ENCODE assay signal across 25 cellular contexts in genomic region chr9:99044827-99045226, GRCh38.
"Had no signal": no experiment of that assay in that cellular context is flagged by ENCODE, and none has a peak within 500 bp of the region (broad histone marks: within the 10 kb centered on the region; RNA-seq: fewer than 3 reads in every experiment).

No MANE protein-coding gene starts in this region.

- DNase-seq: activated B cell treated with CpG ODN at 0.5 μM for 24 hours; activated CD4-positive, alpha-beta T cell treated with anti-CD3 and anti-CD28 coated beads for 36 hours; activated CD4-positive, alpha-beta T cell treated with anti-CD3 and anti-CD28 coated beads, Interleukin-2, amount 50 U/mL, for 4 hours; activated effector memory CD4-positive, alpha-beta T cell treated with Interleukin-2 at 50 U/mL for 16 hours; activated naive CD4-positive, alpha-beta T cell treated with anti-CD3 and anti-CD28 coated beads, Interleukin-2, amount 50 U/mL, for 16 hours; activated T-cell treated with anti-CD3 and anti-CD28 coated beads, Interleukin-2, amount 50 U/mL, for 48 hours; adrenal gland; cerebellar nuclear complex; cortex of kidney; foreskin keratinocyte; naive thymus-derived CD4-positive, alpha-beta T cell; retina; sigmoid colon; stimulated activated CD4-positive, alpha-beta T cell treated with anti-CD3 and anti-CD28 coated beads, Interleukin-2, amount 100 ng/mL, for 48 hours; stimulated activated CD8-positive, alpha-beta memory T cell treated with anti-CD3 and anti-CD28 coated beads, Interleukin-4, amount 100 ng/mL, for 48 hours; stimulated activated naive CD4-positive, alpha-beta T cell; T-cell; T1000; upper lobe of left lung had no signal

- ATAC-seq: activated CD4-positive, alpha-beta T cell treated with anti-CD3 and anti-CD28 coated beads for 36 hours; foreskin keratinocyte; left lobe of liver; naive thymus-derived CD4-positive, alpha-beta T cell; SK-N-SH treated with all-trans-retinoic acid at 6 μM for 48 hours; T-cell had no signal

- H3K4me3 ChIP-seq: adrenal gland, ascending aorta, lung, sigmoid colon, thoracic aorta, upper lobe of left lung had no signal

- H3K27ac Mint-ChIP-seq: activated B cell treated with CpG ODN at 0.5 μM for 24 hours; activated CD4-positive, alpha-beta T cell treated with anti-CD3 and anti-CD28 coated beads for 36 hours; progenitor cell of endocrine pancreas; T-cell had no signal

- H3K27me3 Mint-ChIP-seq: activated B cell treated with CpG ODN at 0.5 μM for 24 hours; activated CD4-positive, alpha-beta T cell treated with anti-CD3 and anti-CD28 coated beads for 36 hours; naive thymus-derived CD4-positive, alpha-beta T cell; progenitor cell of endocrine pancreas; T-cell had no signal

- H3K36me3 ChIP-seq: ascending aorta, thoracic aorta, upper lobe of left lung had no signal

- H3K9me3 ChIP-seq: adrenal gland, thoracic aorta, upper lobe of left lung had no signal

- H3K27me3 ChIP-seq: adrenal gland, ascending aorta, foreskin keratinocyte, sigmoid colon, upper lobe of left lung had no signal

- H3K27ac ChIP-seq: adrenal gland, ascending aorta, foreskin keratinocyte, thoracic aorta, upper lobe of left lung had no signal

- H3K4me3 Mint-ChIP-seq: activated B cell treated with CpG ODN at 0.5 μM for 24 hours; activated CD4-positive, alpha-beta T cell treated with anti-CD3 and anti-CD28 coated beads for 36 hours; T-cell had no signal

- H3K4me1 ChIP-seq: ascending aorta had no signal
